In genomic region chr3:157572559-157573270, GRCh38 we compare ENCODE assay signal across 8 cellular contexts.
A peak's percentile ranks its signal among the peaks of the same experiment; 100 is the strongest.
DNase-seq lines count a peak whose midpoint lies in the region; ATAC-seq, FAIRE-seq and TF ChIP-seq lines count a peak whose summit lies in the region.

No MANE protein-coding gene starts in this region.

- no peak overlapping the region for H3K27ac Mint-ChIP-seq in activated naive CD4-positive, alpha-beta T cell treated with anti-CD3 and anti-CD28 coated beads, Interleukin-2, amount 50 U/mL, for 72 hours
- H3K27ac Mint-ChIP-seq in neural crest cell (ENCODE audit: unreplicated experiment): no peak overlapping the region

- no peak for TF ChIP-seq POLR2A in H54 (IDR thresholded peaks at IDR 0.05; ENCODE audit: low read depth, low read length)

- no peaks in the 10 kb centered on the region for H3K4me1 Mint-ChIP-seq in neural crest cell

- no peak overlapping the region for H3K4me3 Mint-ChIP-seq in neural crest cell

- no peaks in the 10 kb centered on the region for H3K27me3 Mint-ChIP-seq in neural crest cell (ENCODE audit: low read depth)

- peak; percentile 84 for TF ChIP-seq CTCF in LNCAP (IDR thresholded peaks at IDR 0.05)
- TF ChIP-seq CTCF in neural crest cell (conservative IDR thresholded peaks at IDR 0.05): peak; percentile 82

- peak; percentile 49 to 67 for ATAC-seq in activated naive CD4-positive, alpha-beta T cell treated with anti-CD3 and anti-CD28 coated beads, Interleukin-2, amount 50 U/mL, for 72 hours
- ATAC-seq in esophagus mucosa: peak; percentile 50

- H3K36me3 Mint-ChIP-seq in activated naive CD4-positive, alpha-beta T cell treated with anti-CD3 and anti-CD28 coated beads, Interleukin-2, amount 50 U/mL, for 72 hours: no peaks in the 10 kb centered on the region
- no peaks in the 10 kb centered on the region for H3K36me3 Mint-ChIP-seq in neural crest cell (ENCODE audit: low read depth)

- peak; percentile 98 for FAIRE-seq in H54 (lab: Jason Lieb, UNC)

- H3K9me3 Mint-ChIP-seq in activated naive CD4-positive, alpha-beta T cell treated with anti-CD3 and anti-CD28 coated beads, Interleukin-2, amount 50 U/mL, for 72 hours: no peaks in the 10 kb centered on the region
- H3K9me3 Mint-ChIP-seq in neural crest cell: no peaks in the 10 kb centered on the region

- DNase-seq in activated naive CD4-positive, alpha-beta T cell treated with anti-CD3 and anti-CD28 coated beads, Interleukin-2, amount 50 U/mL, for 72 hours (ENCODE audit: low spot score in 2 of 2): peak in 1 of 2 donors; percentile 59
- no peak for DNase-seq in activated naive CD4-positive, alpha-beta T cell treated with Interleukin-2 at 50 U/mL for 16 hours
- DNase-seq in H54 (ENCODE audit: insufficient read length, low spot score): peak; percentile 12
- peak; percentile 71 for DNase-seq in RPMI8226
- DNase-seq in neural crest cell (ENCODE audit: low read depth, low spot score): peak; percentile 49
- no peak for DNase-seq in DMS79 treated with DMSO at 0.1 percent for 48 hours (lab: John Stamatoyannopoulos, UW)

Comparison
In these comparisons a context has a peak if more than half of its experiments do, and no peak if none do; other contexts are left out.
1. DNase-seq: peak in H54 (single experiment), RPMI8226 (single experiment) and neural crest cell (single experiment); none in activated naive CD4-positive, alpha-beta T cell treated with Interleukin-2 at 50 U/mL for 16 hours (single experiment) and DMS79 treated with DMSO at 0.1 percent for 48 hours (single experiment).